In genomic region chr7:114484226-114484625, GRCh38 we compare ENCODE assay signal across 19 cellular contexts.
DNase-seq lines count a peak whose midpoint lies in the region; ATAC-seq and FAIRE-seq lines count a peak whose summit lies in the region.
"Had no signal": no experiment of that assay in that cellular context is flagged by ENCODE, and none has a peak within 500 bp of the region (broad histone marks: within the 10 kb centered on the region; RNA-seq: fewer than 3 reads in every experiment).

No MANE protein-coding gene starts in this region.

- H3K56ac ChIP-seq in mesendoderm (ENCODE audit: low read length), result no peak overlapping the region

- FAIRE-seq in colon (lab: Jason Lieb, UNC) (peak; percentile 60), islet of Langerhans (lab: Jason Lieb, UNC) (peak; percentile 45)
- FAIRE-seq: A549, D721Med, GM12891, GM19239 had no signal

- no peaks in the 10 kb centered on the region for H3K79me1 ChIP-seq in mesendoderm (ENCODE audit: low read length)

- no peak overlapping the region for H3K4me2 ChIP-seq in mesendoderm (ENCODE audit: low read length)
- H3K4me2 ChIP-seq: A549; BLaER1 treated with 17β-estradiol and CSF1 and Interleukin-3, amounts not matched to agents 10 nM and 100 nM had no signal

- no peak overlapping the region for H4K8ac ChIP-seq in mesendoderm (ENCODE audit: low read depth, low read length)

- DNase-seq in dermis microvascular lymphatic vessel endothelial cell (ENCODE audit: low read depth in 2 of 2) (peak; percentile 83 to 84), mesendoderm (no peak)
- DNase-seq: AML-193; Caco-2; Calu3; CD4-positive, alpha-beta T cell; CD8-positive, alpha-beta T cell; DMS79 treated with DMSO at 0.1 percent for 48 hours; GF-D8 had no signal

- no peaks in the 10 kb centered on the region for H3K4me1 ChIP-seq in mesendoderm (ENCODE audit: control insufficient read depth, low read depth, low read length)
- H3K4me1 ChIP-seq: A549; BLaER1 treated with 17β-estradiol and CSF1 and Interleukin-3, amounts not matched to agents 10 nM and 100 nM; Caco-2 had no signal

- no peak overlapping the region for H3K23ac ChIP-seq in mesendoderm (ENCODE audit: low read length)

- H3K27ac ChIP-seq in mesendoderm (ENCODE audit: low read depth, low read length), result no peak overlapping the region
- H3K27ac ChIP-seq: 22Rv1; A549; BLaER1 treated with 17β-estradiol and CSF1 and Interleukin-3, amounts not matched to agents 10 nM and 100 nM; C4-2B had no signal

- H3K4ac ChIP-seq in mesendoderm (ENCODE audit: low read depth, low read length), result no peak overlapping the region

- H3K27me3 ChIP-seq in mesendoderm (ENCODE audit: insufficient read depth, low read length, poor library complexity), result no peaks in the 10 kb centered on the region
- H3K27me3 ChIP-seq: BLaER1 treated with 17β-estradiol and CSF1 and Interleukin-3, amounts not matched to agents 10 nM and 100 nM had no signal

- no peak overlapping the region for H2BK5ac ChIP-seq in mesendoderm (ENCODE audit: low read length)

- no peak overlapping the region for H4K5ac ChIP-seq in mesendoderm (ENCODE audit: low read length)

- no peak for ATAC-seq in HG03342 (IDR thresholded peaks at IDR 0.05; ENCODE audit: unreplicated experiment)
- ATAC-seq: A549; CD8-positive, alpha-beta T cell had no signal

- H3K4me3 ChIP-seq in mesendoderm (ENCODE audit: low read length), result no peak overlapping the region
- H3K4me3 ChIP-seq: A549; BLaER1 treated with 17β-estradiol and CSF1 and Interleukin-3, amounts not matched to agents 10 nM and 100 nM had no signal

- H3K79me2 ChIP-seq in mesendoderm (ENCODE audit: control insufficient read depth, insufficient read depth, low read length), result no peaks in the 10 kb centered on the region

- H3K18ac ChIP-seq in mesendoderm (ENCODE audit: low read length), result no peak overlapping the region

- no peaks in the 10 kb centered on the region for H3K36me3 ChIP-seq in mesendoderm (ENCODE audit: control insufficient read depth, insufficient read depth, low read length)
- H3K36me3 ChIP-seq: BLaER1 treated with 17β-estradiol and CSF1 and Interleukin-3, amounts not matched to agents 10 nM and 100 nM had no signal

- H2AK5ac ChIP-seq in mesendoderm (ENCODE audit: low read length), result no peak overlapping the region

- H2BK15ac ChIP-seq in mesendoderm (replicated peaks; ENCODE audit: low read depth), result no peak overlapping the region

- H3K9ac ChIP-seq in mesendoderm (ENCODE audit: low read length), result no peak overlapping the region
- H3K9ac ChIP-seq: BLaER1 treated with 17β-estradiol and CSF1 and Interleukin-3, amounts not matched to agents 10 nM and 100 nM had no signal

- H2BK120ac ChIP-seq in mesendoderm (ENCODE audit: low read depth, low read length), result no peak overlapping the region

- no CpG with 5 or more reads among the region's 2 CpGs for WGBS in mesendoderm (ENCODE audit: extremely low coverage, insufficient coverage, low lambda C conversion rate)
